Comparison of ENCODE assay signal across 8 cellular contexts in the genomic region with DNA sequence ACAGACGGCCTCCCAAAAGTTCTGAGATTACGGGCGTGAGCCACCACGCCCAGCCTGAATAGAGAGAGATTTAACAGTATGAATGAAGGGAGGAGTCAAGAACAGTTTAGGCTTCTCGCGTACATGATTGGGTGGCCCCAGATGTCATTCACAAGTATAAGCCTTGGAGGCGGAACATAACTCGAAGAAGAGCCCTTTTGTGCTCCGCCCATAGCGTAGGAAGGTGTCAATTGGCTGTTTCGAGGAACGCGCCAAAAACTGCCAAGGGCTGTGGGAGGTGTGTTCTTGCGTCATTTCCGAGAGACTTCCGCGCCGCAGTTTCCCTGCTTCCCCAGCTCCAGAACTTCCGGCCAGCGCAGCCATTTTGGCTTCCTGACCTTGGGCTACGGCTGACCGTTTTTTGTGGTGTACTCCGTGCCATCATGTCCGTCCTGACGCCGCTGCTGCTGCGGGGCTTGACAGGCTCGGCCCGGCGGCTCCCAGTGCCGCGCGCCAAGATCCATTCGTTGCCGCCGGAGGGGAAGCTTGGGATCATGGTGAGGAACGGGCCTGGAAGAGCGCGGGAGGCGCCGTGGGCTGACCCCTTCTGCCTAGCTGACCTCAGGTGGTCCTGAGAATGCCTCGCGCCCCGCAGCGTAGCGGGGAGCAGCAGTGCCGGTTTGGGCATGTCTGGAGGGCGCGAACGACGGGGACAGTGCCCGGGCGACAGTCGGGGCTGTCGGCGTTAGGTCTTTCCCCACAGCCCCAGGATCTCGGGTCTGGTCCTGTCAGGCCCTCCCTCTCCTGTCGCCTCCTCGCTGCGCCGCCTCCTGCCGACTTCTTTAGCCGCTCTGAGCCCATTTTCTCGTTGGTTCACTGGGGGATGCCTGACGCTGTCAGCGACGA. TPM values are rescaled to one million over a fixed set of nuclear protein-coding genes. Genes with fewer than 3 reads are reported as not detected.
DNase-seq lines count a peak whose midpoint lies in the region; ATAC-seq and TF ChIP-seq lines count a peak whose summit lies in the region.

A gene with protein sequence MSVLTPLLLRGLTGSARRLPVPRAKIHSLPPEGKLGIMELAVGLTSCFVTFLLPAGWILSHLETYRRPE (plus strand): TSS at position 362 of the 885 bp plus-strand sequence. CDS start 61 bp downstream, at position 423.

- TF ChIP-seq CTCF in left ventricle myocardium inferior (IDR thresholded peaks at IDR 0.05; ENCODE audit: borderline replicate concordance) = peak; percentile 21
- TF ChIP-seq CTCF in progenitor cell of endocrine pancreas (IDR thresholded peaks at IDR 0.05; ENCODE audit: unreplicated experiment) = peak; percentile 23

- peak within 1 kb of the TSS; percentile 100 for H3K4me3 Mint-ChIP-seq in progenitor cell of endocrine pancreas (ENCODE audit: low read depth)

- peak within 1 kb of the TSS; percentile 79 for H3K4me3 ChIP-seq in left ventricle myocardium inferior

- H3K36me3 ChIP-seq in left ventricle myocardium inferior = peaks cover 13% of the 10 kb centered on the region

- H3K4me1 Mint-ChIP-seq in progenitor cell of endocrine pancreas (ENCODE audit: low read depth) = peaks cover 15% of the 10 kb centered on the region

- ATAC-seq in GM18498 (IDR thresholded peaks at IDR 0.05; ENCODE audit: unreplicated experiment) (peak; percentile 93), HG02938 (IDR thresholded peaks at IDR 0.05; ENCODE audit: unreplicated experiment) (peak; percentile 91)

- H3K9me3 Mint-ChIP-seq in progenitor cell of endocrine pancreas (ENCODE audit: low read depth) = no peaks in the 10 kb centered on the region

- H3K27ac Mint-ChIP-seq in progenitor cell of endocrine pancreas = peak within 1 kb of the TSS; percentile 100

- H3K27ac ChIP-seq in angular gyrus (ENCODE audit: low read depth, low read length) (peak within 1 kb of the TSS; percentile 90), left ventricle myocardium inferior (replicated peaks) (peak within 1 kb of the TSS; percentile 95)

- intact Hi-C loops in left ventricle myocardium inferior (cut with micrococcal nuclease) = no loop called here

- DNase-seq in NCI-H187 (lab: John Stamatoyannopoulos, UW) (peak; percentile 97 to 98), T-helper 2 cell (peak; percentile 72 to 100 (median 92)), left ventricle myocardium inferior (peak; percentile 95), progenitor cell of endocrine pancreas (ENCODE audit: low spot score, unreplicated experiment) (peak; percentile 85), ureter (ENCODE audit: low spot score) (peak; percentile 98)

- H3K4me1 ChIP-seq in left ventricle myocardium inferior = peaks cover 53% of the 10 kb centered on the region

- H3K36me3 Mint-ChIP-seq in progenitor cell of endocrine pancreas (ENCODE audit: insufficient read depth) = peaks cover 1% of the 10 kb centered on the region

- peaks cover 4% of the 10 kb centered on the region for H3K27me3 Mint-ChIP-seq in progenitor cell of endocrine pancreas

- no peaks in the 10 kb centered on the region for H3K9me3 ChIP-seq in left ventricle myocardium inferior (replicated peaks)

- H3K27me3 ChIP-seq in left ventricle myocardium inferior (ENCODE audit: low read depth) = peaks cover 6% of the 10 kb centered on the region

RNA-seq across cellular contexts. Expression of the gene that starts here (rescaled TPM):
- 920 TPM for total RNA-seq in left ventricle myocardium inferior
- total RNA-seq in progenitor cell of endocrine pancreas = 205 and 221 TPM in 2 replicates
- total RNA-seq in ureter = 291 TPM

Comparison
In these comparisons a context has a peak if more than half of its experiments do, and no peak if none do; other contexts are left out.
1. Peak in every context shown above with its lines: DNase-seq, ATAC-seq, H3K4me3 ChIP-seq and H3K27ac ChIP-seq.